Comparison of ENCODE assay signal across 16 cellular contexts in the genomic region with DNA sequence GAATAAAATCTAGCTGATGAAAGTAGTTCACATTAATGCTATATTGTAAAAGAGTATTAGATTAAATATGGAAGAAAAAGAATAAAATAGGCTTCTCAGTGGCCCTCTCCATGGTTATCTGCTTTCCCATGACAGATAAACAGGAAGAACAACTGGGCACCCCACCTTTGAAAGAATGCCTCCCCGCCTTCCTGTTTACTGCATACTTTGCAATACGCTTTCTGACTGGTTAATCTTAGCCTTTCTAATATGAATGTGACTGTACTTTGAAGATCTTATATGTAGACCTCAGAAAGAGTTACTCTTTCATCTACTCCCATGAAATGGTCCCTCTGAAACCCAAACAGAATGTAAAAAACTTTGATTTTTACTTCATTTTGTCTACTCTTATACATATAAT.
"Had no signal": no experiment of that assay in that cellular context is flagged by ENCODE, and none has a peak within 500 bp of the region (broad histone marks: within the 10 kb centered on the region; RNA-seq: fewer than 3 reads in every experiment).

No MANE protein-coding gene starts in this region.

- H3K4me3 Mint-ChIP-seq: activated B cell treated with CpG ODN at 0.5 μM for 24 hours; activated naive CD8-positive, alpha-beta T cell treated with anti-CD3 and anti-CD28 coated beads, Interleukin-2, amount 50 U/mL, for 24 hours; immature natural killer cell; neural crest cell; stimulated activated naive CD8-positive, alpha-beta T cell treated with anti-CD3 and anti-CD28 coated beads, Interleukin-15, Interleukin-2, amounts not matched to agents 100 ng/mL and 50 ng/mL, for 24 hours had no signal

- H3K4me3 ChIP-seq: cardiac muscle cell, pancreas, SJSA1, testis had no signal

- H3K27ac Mint-ChIP-seq: activated B cell treated with CpG ODN at 0.5 μM for 24 hours; activated naive CD8-positive, alpha-beta T cell treated with anti-CD3 and anti-CD28 coated beads, Interleukin-2, amount 50 U/mL, for 24 hours; immature natural killer cell; stimulated activated naive CD8-positive, alpha-beta T cell treated with anti-CD3 and anti-CD28 coated beads, Interleukin-15, Interleukin-2, amounts not matched to agents 100 ng/mL and 50 ng/mL, for 24 hours had no signal

- DNase-seq: activated B cell treated with CpG ODN at 0.5 μM for 24 hours; activated CD4-positive, alpha-beta T cell treated with anti-CD3 and anti-CD28 coated beads, Interleukin-2, amount 50 U/mL, for 1 hour; activated naive CD8-positive, alpha-beta T cell treated with anti-CD3 and anti-CD28 coated beads, Interleukin-2, amount 50 U/mL, for 24 hours; activated T-cell treated with anti-CD3 and anti-CD28 coated beads, Interleukin-2, amount 50 U/mL, for 1 hour; cortex of kidney; erythroblast; immature natural killer cell; left colon; pancreas; stimulated activated CD4-positive, alpha-beta T cell treated with anti-CD3 and anti-CD28 coated beads, Interleukin-2, amount 100 ng/mL, for 48 hours; SW 1271; testis had no signal

- H3K4me1 ChIP-seq: pancreas, SJSA1, testis had no signal

- H3K36me3 ChIP-seq: cardiac muscle cell, pancreas, SJSA1 had no signal

- H3K27me3 ChIP-seq: cardiac muscle cell, pancreas, SJSA1, testis had no signal

- H3K27me3 Mint-ChIP-seq: activated B cell treated with CpG ODN at 0.5 μM for 24 hours; activated naive CD8-positive, alpha-beta T cell treated with anti-CD3 and anti-CD28 coated beads, Interleukin-2, amount 50 U/mL, for 24 hours; stimulated activated naive CD8-positive, alpha-beta T cell treated with anti-CD3 and anti-CD28 coated beads, Interleukin-15, Interleukin-2, amounts not matched to agents 100 ng/mL and 50 ng/mL, for 24 hours had no signal

- H3K36me3 Mint-ChIP-seq: immature natural killer cell had no signal

- H3K27ac ChIP-seq: cardiac muscle cell, pancreas, SJSA1, testis had no signal

- FAIRE-seq: pancreas had no signal

- H3K9me3 ChIP-seq: pancreas, SJSA1, testis had no signal

- H3K9me3 Mint-ChIP-seq: immature natural killer cell; neural crest cell; stimulated activated naive CD8-positive, alpha-beta T cell treated with anti-CD3 and anti-CD28 coated beads, Interleukin-15, Interleukin-2, amounts not matched to agents 100 ng/mL and 50 ng/mL, for 24 hours had no signal

- ATAC-seq: activated naive CD8-positive, alpha-beta T cell treated with anti-CD3 and anti-CD28 coated beads, Interleukin-2, amount 50 U/mL, for 24 hours; left colon; pancreas had no signal
